In genomic region chr3:102885289-102885688, GRCh38 we compare ENCODE assay signal across 1 cellular context.
A peak's percentile ranks its signal among the peaks of the same experiment; 100 is the strongest.
TF ChIP-seq lines count a peak whose summit lies in the region.

No MANE protein-coding gene starts in this region.

TF ChIP-seq in HepG2, 621 proteins besides CTCF, POLR2A, EP300 and RAD21 (continued from another document and continues in another):
- TF ChIP-seq PAXIP1 (CRISPR knock-in tag; conservative IDR thresholded peaks at IDR 0.05) (peak; percentile 82), SRF (IDR thresholded peaks at IDR 0.05; ENCODE audit: low read depth, low read length) (0 out of 2 replicates have a peak, but pooled peaks have one; percentile 29), NFIC (IDR thresholded peaks at IDR 0.05; ENCODE audit: low read length) (0 out of 2 replicates have a peak, but pooled peaks have one; percentile 41), SRSF1 (optimal IDR thresholded peaks at IDR 0.05; ENCODE audit: low read depth, low read length) (no peak), ZNF33A (CRISPR knock-in tag; IDR thresholded peaks at IDR 0.05; ENCODE audit: borderline replicate concordance) (no peak), FOXA3 (CRISPR knock-in tag; IDR thresholded peaks at IDR 0.05) (peak; percentile 71), FOXP1 (IDR thresholded peaks at IDR 0.05) (no peak), FOXP1 (CRISPR knock-in tag; IDR thresholded peaks at IDR 0.05) (peak; percentile 47; the same call in 1 of the 2 replicates), ZNF841 (CRISPR knock-in tag; IDR thresholded peaks at IDR 0.05; ENCODE audit: borderline replicate concordance) (0 out of 2 replicates have a peak, but pooled peaks have one; percentile 2), MLXIP (CRISPR knock-in tag; IDR thresholded peaks at IDR 0.05; ENCODE audit: borderline replicate concordance) (no peak), PHF21A (CRISPR knock-in tag; IDR thresholded peaks at IDR 0.05) (peak; percentile 56; the same call in 1 of the 2 replicates), SUZ12 (IDR thresholded peaks at IDR 0.05; ENCODE audit: low read depth, low read length) (no peak), ZNF205 (CRISPR knock-in tag; IDR thresholded peaks at IDR 0.05) (peak; percentile 56; the same call in 1 of the 2 replicates), SOX5 (CRISPR knock-in tag; IDR thresholded peaks at IDR 0.05; ENCODE audit: borderline replicate concordance) (peak; percentile 45; the same call in 1 of the 2 replicates), SALL1 (CRISPR knock-in tag; IDR thresholded peaks at IDR 0.05) (peak; percentile 47; the same call in 1 of the 2 replicates), FOXA1 (IDR thresholded peaks at IDR 0.05) (no peak), FOXA1 (CRISPR knock-in tag; IDR thresholded peaks at IDR 0.05) (peak; percentile 87), HNF1B (CRISPR knock-in tag; IDR thresholded peaks at IDR 0.05) (no peak), ZMYM4 (CRISPR knock-in tag; IDR thresholded peaks at IDR 0.05) (peak; percentile 66; the same call in 1 of the 2 replicates), NFYB (CRISPR knock-in tag; IDR thresholded peaks at IDR 0.05) (no peak), NAIF1 (CRISPR knock-in tag; IDR thresholded peaks at IDR 0.05; ENCODE audit: borderline replicate concordance) (no peak), HNF4G (IDR thresholded peaks at IDR 0.05; ENCODE audit: borderline replicate concordance, low read depth, low read length) (peak; percentile 45; the same call in 1 of the 2 replicates), HNF4G (CRISPR knock-in tag; IDR thresholded peaks at IDR 0.05; ENCODE audit: borderline replicate concordance, low read depth) (no peak), ZNF343 (CRISPR knock-in tag; IDR thresholded peaks at IDR 0.05) (no peak), E2F5 (CRISPR knock-in tag; conservative IDR thresholded peaks at IDR 0.05) (no peak), NONO (IDR thresholded peaks at IDR 0.05) (no peak), NONO (CRISPR knock-in tag; conservative IDR thresholded peaks at IDR 0.05) (0 out of 2 replicates have a peak, but pooled peaks have one; percentile 25), DPF2 (CRISPR knock-in tag; IDR thresholded peaks at IDR 0.05; ENCODE audit: borderline replicate concordance, low read depth) (peak; percentile 56; the same call in 1 of the 2 replicates), BCL6 (CRISPR knock-in tag; IDR thresholded peaks at IDR 0.05) (peak; percentile 42; the same call in 1 of the 2 replicates), CBX5 (CRISPR knock-in tag; IDR thresholded peaks at IDR 0.05; ENCODE audit: borderline replicate concordance) (no peak), FOXP4 (CRISPR knock-in tag; IDR thresholded peaks at IDR 0.05) (peak; percentile 51), KLF15 (CRISPR knock-in tag; IDR thresholded peaks at IDR 0.05; ENCODE audit: borderline replicate concordance) (no peak), ZNF614 (CRISPR knock-in tag; IDR thresholded peaks at IDR 0.05; ENCODE audit: borderline replicate concordance) (no peak), MIXL1 (CRISPR knock-in tag; IDR thresholded peaks at IDR 0.05) (0 out of 2 replicates have a peak, but pooled peaks have one; percentile 33), ASH2L (IDR thresholded peaks at IDR 0.05; ENCODE audit: insufficient read length, low read depth, low read length) (peak; percentile 39), MBNL3 (CRISPR knock-in tag; conservative IDR thresholded peaks at IDR 0.05) (no peak), ZNF780A (CRISPR knock-in tag; IDR thresholded peaks at IDR 0.05) (no peak), AHDC1 (CRISPR knock-in tag; IDR thresholded peaks at IDR 0.05; ENCODE audit: borderline replicate concordance) (peak; percentile 87; the same call in 1 of the 2 replicates), HNF4A (CRISPR knock-in tag; IDR thresholded peaks at IDR 0.05) (peak; percentile 81), GFI1 (CRISPR knock-in tag; IDR thresholded peaks at IDR 0.05; ENCODE audit: borderline replicate concordance) (peak; percentile 26; the same call in 1 of the 2 replicates), ZFYVE20 (CRISPR knock-in tag; IDR thresholded peaks at IDR 0.05; ENCODE audit: borderline replicate concordance, low read depth) (no peak), FOXO1 (CRISPR knock-in tag; IDR thresholded peaks at IDR 0.05) (peak; percentile 22; the same call in 1 of the 2 replicates), SNAI1 (CRISPR knock-in tag; IDR thresholded peaks at IDR 0.05; ENCODE audit: borderline replicate concordance) (no peak), ATF7 (IDR thresholded peaks at IDR 0.05) (no peak), ATF7 (CRISPR knock-in tag; IDR thresholded peaks at IDR 0.05) (no peak), ZNF362 (CRISPR knock-in tag; IDR thresholded peaks at IDR 0.05; ENCODE audit: borderline replicate concordance) (no peak), MED1 (CRISPR knock-in tag; IDR thresholded peaks at IDR 0.05) (0 out of 2 replicates have a peak, but pooled peaks have one; percentile 19), PRPF4 (IDR thresholded peaks at IDR 0.05; ENCODE audit: low read depth, low read length, poor library complexity, severe bottlenecking) (no peak), ZNF747 (CRISPR knock-in tag; IDR thresholded peaks at IDR 0.05; ENCODE audit: borderline replicate concordance) (no peak), FOXJ3 (CRISPR knock-in tag; IDR thresholded peaks at IDR 0.05; ENCODE audit: borderline replicate concordance) (peak; percentile 79; the same call in 1 of the 2 replicates), SOX13 (IDR thresholded peaks at IDR 0.05) (no peak), SOX13 (CRISPR knock-in tag; conservative IDR thresholded peaks at IDR 0.05 in 1 of 2, IDR thresholded peaks at IDR 0.05 in 1 of 2) (peak in 1 of 2 experiments; percentile 57; a peak in 2 of 4 replicates), ZNF530 (CRISPR knock-in tag; IDR thresholded peaks at IDR 0.05; ENCODE audit: low read depth) (no peak)
